In the genomic region with DNA sequence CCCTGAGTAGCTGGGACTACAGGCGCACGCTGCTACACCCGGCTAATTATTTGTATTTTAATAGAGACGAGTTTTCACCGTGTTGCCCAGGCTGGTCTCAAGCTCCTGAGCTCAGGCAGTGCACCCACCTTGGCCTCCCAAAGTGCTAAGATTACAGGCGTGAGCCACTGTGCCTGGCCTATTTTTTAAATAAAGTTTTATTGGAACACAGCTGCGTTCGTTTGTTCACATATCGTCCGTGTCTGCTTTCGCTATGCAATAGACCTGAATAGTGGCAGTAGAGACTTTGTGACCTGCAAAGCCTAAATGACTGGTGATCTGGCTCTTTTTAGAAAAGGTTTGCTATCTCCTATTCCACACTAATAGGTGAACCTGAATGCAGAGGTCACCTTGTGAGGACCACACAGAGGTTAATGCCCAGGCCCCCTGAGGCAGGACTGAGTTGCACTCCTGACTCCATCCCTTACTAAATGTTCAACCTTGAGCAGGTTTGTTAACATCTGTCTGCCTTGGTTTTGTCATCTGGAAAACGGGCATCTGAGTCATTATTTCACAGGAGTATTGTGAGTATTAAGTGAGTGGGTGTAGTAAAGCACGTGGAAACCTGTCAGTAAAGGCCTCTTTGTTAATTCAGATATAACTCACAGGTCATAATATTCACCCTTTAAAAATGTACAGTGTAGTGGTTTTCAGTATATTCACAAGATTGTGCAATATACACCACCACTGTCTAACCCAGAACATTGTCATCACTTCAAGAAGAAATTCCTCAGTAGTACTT, we compare ENCODE assay signal across 13 cellular contexts.
DNase-seq lines count a peak whose midpoint lies in the region; ATAC-seq and TF ChIP-seq lines count a peak whose summit lies in the region.
"Had no signal": no experiment of that assay in that cellular context is flagged by ENCODE, and none has a peak within 500 bp of the region (broad histone marks: within the 10 kb centered on the region; RNA-seq: fewer than 3 reads in every experiment).

No MANE protein-coding gene starts in this region.

- POLR2A ChIA-PET in activated CD8-positive, alpha-beta T cell treated with anti-CD3 and anti-CD28 coated beads, Interleukin-2, amount 10 ng/mL, durations not matched to agents 7 days and 5 days (lab: Charles Lee) = no interaction called here

- peaks cover 0 to 3% (median 0%) of the 10 kb centered on the region in 4 donors for H3K9me3 ChIP-seq in tibial nerve

- CTCF ChIA-PET in activated CD8-positive, alpha-beta T cell treated with anti-CD3 and anti-CD28 coated beads, Interleukin-2, amount 10 ng/mL, durations not matched to agents 7 days and 5 days (lab: Charles Lee) = no interaction called here

- H3K36me3 ChIP-seq in tibial nerve = peaks cover 0 to 7% (median 0%) of the 10 kb centered on the region in 3 donors

- H3K9me3 Mint-ChIP-seq in activated T-cell treated with anti-CD3 and anti-CD28 coated beads, Interleukin-2, amount 50 U/mL, for 4 hours = no peaks in the 10 kb centered on the region
- peaks cover 10% of the 10 kb centered on the region for H3K9me3 Mint-ChIP-seq in activated CD8-positive, alpha-beta T cell treated with anti-CD3 and anti-CD28 coated beads, Interleukin-2, amount 10 ng/mL, durations not matched to agents 7 days and 5 days (ENCODE audit: insufficient read depth)
- H3K9me3 Mint-ChIP-seq: CD4-positive, alpha-beta T cell had no signal

- H3K27me3 Mint-ChIP-seq in activated T-cell treated with anti-CD3 and anti-CD28 coated beads, Interleukin-2, amount 50 U/mL, for 4 hours (ENCODE audit: low read depth) = no peaks in the 10 kb centered on the region
- H3K27me3 Mint-ChIP-seq in activated CD8-positive, alpha-beta T cell treated with anti-CD3 and anti-CD28 coated beads, Interleukin-2, amount 10 ng/mL, durations not matched to agents 7 days and 5 days (ENCODE audit: low read depth) = no peaks in the 10 kb centered on the region
- H3K27me3 Mint-ChIP-seq: CD4-positive, alpha-beta T cell had no signal

- no peaks in the 10 kb centered on the region for H3K27me3 ChIP-seq in tibial nerve

- no peak for DNase-seq in activated T-cell treated with anti-CD3 and anti-CD28 coated beads, Interleukin-2, amount 50 U/mL, for 4 hours
- DNase-seq in activated T-cell treated with anti-CD3 and anti-CD28 coated beads, Interleukin-2, amount 50 U/mL, for 1 hour = no peak
- no peak for DNase-seq in activated CD8-positive, alpha-beta T cell treated with anti-CD3 and anti-CD28 coated beads, Interleukin-2, amount 10 ng/mL, durations not matched to agents 7 days and 5 days
- DNase-seq in fibroblast of pulmonary artery (ENCODE audit: low read depth) (peak; percentile 83), tibial nerve (ENCODE audit: low spot score in 2 of 2) (no peak), GOT3 (lab: John Stamatoyannopoulos, UW) (no peak), NCI-H524 treated with DMSO at 0.1 percent for 48 hours (lab: John Stamatoyannopoulos, UW) (no peak)
- DNase-seq: activated CD4-positive, alpha-beta T cell treated with anti-CD3 and anti-CD28 coated beads, Interleukin-2, amount 50 U/mL, for 1 hour; CD4-positive, alpha-beta T cell; NCI-H1436 treated with DMSO at 0.1 percent for 48 hours; nucleus accumbens; OCI-M1 had no signal

- TF ChIP-seq CTCF in fibroblast of pulmonary artery (IDR thresholded peaks at IDR 0.05; ENCODE audit: low read length, missing control alignments) = no peak
- no peak for TF ChIP-seq CTCF in tibial nerve (IDR thresholded peaks at IDR 0.05)

- H3K4me1 Mint-ChIP-seq in activated T-cell treated with anti-CD3 and anti-CD28 coated beads, Interleukin-2, amount 50 U/mL, for 4 hours (ENCODE audit: low read depth) = peaks cover 46% of the 10 kb centered on the region
- H3K4me1 Mint-ChIP-seq in activated CD8-positive, alpha-beta T cell treated with anti-CD3 and anti-CD28 coated beads, Interleukin-2, amount 10 ng/mL, durations not matched to agents 7 days and 5 days (ENCODE audit: low read depth) = peaks cover 47% of the 10 kb centered on the region

- H3K27ac ChIP-seq in tibial nerve = peak overlapping the region; percentile 52 to 84 (median 70)

- H3K4me3 ChIP-seq in fibroblast of pulmonary artery (replicated peaks; ENCODE audit: low read depth, low read length) = no peak overlapping the region
- no peak overlapping the region for H3K4me3 ChIP-seq in tibial nerve

- H3K27ac Mint-ChIP-seq in activated CD8-positive, alpha-beta T cell treated with anti-CD3 and anti-CD28 coated beads, Interleukin-2, amount 10 ng/mL, durations not matched to agents 7 days and 5 days = peak overlapping the region; percentile 9
- H3K27ac Mint-ChIP-seq: CD4-positive, alpha-beta T cell had no signal

- peaks cover 15% of the 10 kb centered on the region for H3K36me3 Mint-ChIP-seq in activated T-cell treated with anti-CD3 and anti-CD28 coated beads, Interleukin-2, amount 50 U/mL, for 4 hours (ENCODE audit: insufficient read depth)
- H3K36me3 Mint-ChIP-seq in activated CD8-positive, alpha-beta T cell treated with anti-CD3 and anti-CD28 coated beads, Interleukin-2, amount 10 ng/mL, durations not matched to agents 7 days and 5 days (ENCODE audit: low read depth) = peaks cover 33% of the 10 kb centered on the region

- H3K4me1 ChIP-seq in tibial nerve = peaks cover 0 to 31% (median 15%) of the 10 kb centered on the region in 4 donors

- no peak for TF ChIP-seq POLR2A in tibial nerve (IDR thresholded peaks at IDR 0.05)

- H3K4me3 Mint-ChIP-seq in activated T-cell treated with anti-CD3 and anti-CD28 coated beads, Interleukin-2, amount 50 U/mL, for 4 hours = no peak overlapping the region
- no peak overlapping the region for H3K4me3 Mint-ChIP-seq in activated CD8-positive, alpha-beta T cell treated with anti-CD3 and anti-CD28 coated beads, Interleukin-2, amount 10 ng/mL, durations not matched to agents 7 days and 5 days
- H3K4me3 Mint-ChIP-seq: CD4-positive, alpha-beta T cell had no signal

- peak; percentile 67 to 74 for ATAC-seq in activated T-cell treated with anti-CD3 and anti-CD28 coated beads, Interleukin-2, amount 50 U/mL, for 4 hours
- no peak for ATAC-seq in activated CD8-positive, alpha-beta T cell treated with anti-CD3 and anti-CD28 coated beads, Interleukin-2, amount 10 ng/mL, durations not matched to agents 7 days and 5 days
- no peak for ATAC-seq in GM19463 (IDR thresholded peaks at IDR 0.05; ENCODE audit: unreplicated experiment)

- no peak for TF ChIP-seq EP300 in tibial nerve (IDR thresholded peaks at IDR 0.05)

- WGBS in tibial nerve, 2 donors = 91 to 94% methylated on average over 13 of the region's 13 CpGs

Comparison
In these comparisons a context has a peak if more than half of its experiments do, and no peak if none do; other contexts are left out.
1. ATAC-seq: peak in activated T-cell treated with anti-CD3 and anti-CD28 coated beads, Interleukin-2, amount 50 U/mL, for 4 hours (2 of 2); none in activated CD8-positive, alpha-beta T cell treated with anti-CD3 and anti-CD28 coated beads, Interleukin-2, amount 10 ng/mL, durations not matched to agents 7 days and 5 days (single experiment) and GM19463 (single experiment).